23 cellular contexts compared by ENCODE assay signal in the genomic region with DNA sequence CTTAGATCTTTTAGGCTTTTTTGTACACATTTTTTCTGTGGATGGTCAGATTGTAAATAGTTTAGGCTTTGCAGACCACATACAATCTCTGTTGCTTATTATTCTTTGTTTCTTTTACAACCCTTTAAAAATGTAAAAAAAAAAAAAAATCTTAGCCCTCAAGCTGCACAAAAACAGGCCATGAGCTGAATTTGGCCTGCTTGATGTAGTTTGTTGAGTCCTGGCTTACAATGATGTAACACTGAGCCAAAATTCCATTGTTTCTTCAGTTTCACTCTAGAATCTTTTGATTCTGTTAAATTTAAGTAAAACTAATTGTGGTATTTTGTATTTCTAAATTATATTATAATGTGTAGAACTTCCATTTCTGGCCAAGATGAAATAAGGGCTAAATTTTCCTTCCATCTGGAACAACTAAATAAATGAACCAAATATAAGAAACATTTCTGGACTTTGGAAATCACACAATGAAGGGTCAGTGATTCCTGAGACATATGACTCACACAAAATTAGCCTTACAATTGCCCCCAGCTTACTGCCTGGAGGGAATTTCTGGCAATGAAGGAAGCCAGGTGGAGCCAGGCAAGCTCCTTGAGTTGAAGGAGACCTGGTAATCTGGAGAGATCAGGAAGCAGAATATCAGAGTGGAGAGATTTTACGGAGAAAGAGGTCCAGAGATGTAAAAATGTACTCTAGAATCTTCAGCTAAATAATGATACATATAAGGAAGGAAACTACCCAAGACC. TPM values are rescaled to one million over a fixed set of nuclear protein-coding genes. Genes with fewer than 3 reads are reported as not detected.
DNase-seq lines count a peak whose midpoint lies in the region; ATAC-seq, FAIRE-seq and TF ChIP-seq lines count a peak whose summit lies in the region.
"Had no signal": no experiment of that assay in that cellular context is flagged by ENCODE, and none has a peak within 500 bp of the region (broad histone marks: within the 10 kb centered on the region; RNA-seq: fewer than 3 reads in every experiment).

No MANE protein-coding gene starts in this region.

- no peak for TF ChIP-seq CTCF in epithelial cell of proximal tubule (conservative IDR thresholded peaks at IDR 0.05; ENCODE audit: low read depth, low read length)

- no peak for FAIRE-seq in small intestine (lab: Jason Lieb, UNC)

- no peaks in the 10 kb centered on the region for H3K27me3 ChIP-seq in MG63
- H3K27me3 ChIP-seq in small intestine (ENCODE audit: control insufficient read depth in 2 of 2, insufficient read depth in 2 of 2, low read length in 2 of 2), result no peaks in the 10 kb centered on the region
- H3K27me3 ChIP-seq: left lung, sigmoid colon had no signal

- WGBS in small intestine, 3 donors, result 95 to 98% (median 96%) methylated on average over 1 of the region's 1 CpG

- H3K27ac ChIP-seq in small intestine (ENCODE audit: low read depth in 1 of 2, low read length in 1 of 2), result no peak overlapping the region
- H3K27ac ChIP-seq: HL-60, KMS-11, left lung, sigmoid colon had no signal

- H3K9me3 ChIP-seq in MG63, result no peaks in the 10 kb centered on the region
- no peaks in the 10 kb centered on the region for H3K9me3 ChIP-seq in small intestine (ENCODE audit: control insufficient read depth, low read depth)
- H3K9me3 ChIP-seq: Caco-2, left lung, sigmoid colon had no signal

- H3K4me3 ChIP-seq in MG63 (no peak overlapping the region), epithelial cell of proximal tubule (ENCODE audit: low read depth, low read length) (no peak overlapping the region), small intestine (ENCODE audit: low read depth in 1 of 2, low read length in 2 of 2) (no peak overlapping the region)
- H3K4me3 ChIP-seq: left lung, sigmoid colon had no signal

- H3K36me3 ChIP-seq in MG63 (no peaks in the 10 kb centered on the region), small intestine (ENCODE audit: control insufficient read depth in 2 of 2, insufficient read depth in 2 of 2, low read length in 2 of 2) (no peaks in the 10 kb centered on the region)
- H3K36me3 ChIP-seq: left lung, sigmoid colon had no signal

- H3K4me1 ChIP-seq in small intestine (ENCODE audit: control insufficient read depth in 2 of 2, insufficient read depth in 1 of 2, low read depth in 1 of 2, low read length in 1 of 2), result no peaks in the 10 kb centered on the region
- H3K4me1 ChIP-seq: Caco-2, left lung, sigmoid colon had no signal

- DNase-seq in EH (ENCODE audit: low read depth), result peak; percentile 73
- peak; percentile 24 for DNase-seq in MG63
- DNase-seq in epithelial cell of proximal tubule (ENCODE audit: low read depth), result peak; percentile 42
- peak; percentile 19 for DNase-seq in kidney glomerular epithelial cell (lab: John Stamatoyannopoulos, UW)
- no peak for DNase-seq in NCI-H187 (lab: John Stamatoyannopoulos, UW)
- DNase-seq in small intestine, result no peak
- DNase-seq: activated CD8-positive, alpha-beta memory T cell treated with anti-CD3 and anti-CD28 coated beads for 24 hours; Caco-2; cortex of kidney; erythroblast; GDM1; left lung; NCI-H1436 treated with DMSO at 0.1 percent for 48 hours; NCI-H446 treated with DMSO at 0.1 percent for 48 hours; occipital lobe; sigmoid colon; T-helper 17 cell had no signal

- ATAC-seq in GM21619 (IDR thresholded peaks at IDR 0.05; ENCODE audit: unreplicated experiment) (no peak), HG02759 (IDR thresholded peaks at IDR 0.05; ENCODE audit: unreplicated experiment) (no peak)
- ATAC-seq: left lung, Right ventricle myocardium inferior, T-helper 17 cell had no signal

RNA-seq across cellular contexts. Expression of gene IQCM, which starts 29.8 kb away (rescaled TPM):
- total RNA-seq in MG63 (2014; rRNA removed; shearing (Covaris generic); ENCODE audit: low replicate concordance), result not detected in 2 replicates
- total RNA-seq in epithelial cell of proximal tubule, result not detected in 2 replicates
- polyA plus RNA-seq in small intestine, result not detected
- total RNA-seq: Caco-2, left lung, occipital lobe, Right ventricle myocardium inferior, sigmoid colon, T-helper 17 cell, temporal lobe had no signal

Comparison
In these comparisons a context has a peak if more than half of its experiments do, and no peak if none do; other contexts are left out.
1. DNase-seq: peak in EH (single experiment), MG63 (single experiment), epithelial cell of proximal tubule (single experiment) and kidney glomerular epithelial cell (single experiment); none in NCI-H187 (0 of 2) and small intestine (single experiment).